14 cellular contexts compared by ENCODE assay signal in genomic region chr5:93891491-93892480, GRCh38.
DNase-seq lines count a peak whose midpoint lies in the region; TF ChIP-seq lines count a peak whose summit lies in the region.
"Had no signal": no experiment of that assay in that cellular context is flagged by ENCODE, and none has a peak within 500 bp of the region (broad histone marks: within the 10 kb centered on the region; RNA-seq: fewer than 3 reads in every experiment).

No MANE protein-coding gene starts in this region.

- no peak overlapping the region for H2BK120ac ChIP-seq in trophoblast cell (ENCODE audit: insufficient read depth, low read length, poor library complexity)

- no peak overlapping the region for H4K8ac ChIP-seq in trophoblast cell (ENCODE audit: low read depth, low read length)

- H3K79me2 ChIP-seq in trophoblast cell (ENCODE audit: control insufficient read depth, insufficient read depth, low read length, poor library complexity) = no peaks in the 10 kb centered on the region

- in situ Hi-C loops in GM13977 (cut with MboI; ENCODE audit: low pct_unique_long_range_greater_than_20kb, low sequenced_read_pairs, unreplicated experiment) = no loop called here

- no peak for TF ChIP-seq CTCF in GM13977 (IDR thresholded peaks at IDR 0.05; ENCODE audit: extremely low read depth, insufficient read depth, missing control alignments)

- no peak overlapping the region for H3K23ac ChIP-seq in trophoblast cell (ENCODE audit: low read length)

- H4K12ac ChIP-seq in trophoblast cell (ENCODE audit: low read depth, low read length) = no peak overlapping the region

- no peak overlapping the region for H3K9ac ChIP-seq in trophoblast cell (ENCODE audit: low read length)

- H2BK5ac ChIP-seq in trophoblast cell (ENCODE audit: low read depth, low read length, poor library complexity) = peak overlapping the region; percentile 40

- H3K36me3 ChIP-seq in trophoblast cell (ENCODE audit: control insufficient read depth in 1 of 2, insufficient read depth in 2 of 2, low read length in 2 of 2) = no peaks in the 10 kb centered on the region
- H3K36me3 ChIP-seq: suprapubic skin had no signal

- H3K9me3 ChIP-seq in trophoblast cell (ENCODE audit: insufficient read depth, low read depth, low read length) = no peaks in the 10 kb centered on the region
- H3K9me3 ChIP-seq: suprapubic skin had no signal

- DNase-seq in NCI-H1105 (lab: John Stamatoyannopoulos, UW) (peak; percentile 67), NCI-H2107 treated with DMSO at 0.1 percent for 48 hours (lab: John Stamatoyannopoulos, UW; ENCODE audit: unreplicated experiment) (peak; percentile 93), astrocyte of the hippocampus (ENCODE audit: low read depth, low spot score) (peak; percentile 61), trophoblast cell (no peak), GM13977 (ENCODE audit: low spot score) (no peak), HK-2 (ENCODE audit: unreplicated experiment) (no peak), SW480 (ENCODE audit: low spot score) (no peak)
- DNase-seq: activated CD4-positive, alpha-beta T cell treated with anti-CD3 and anti-CD28 coated beads for 4 hours; CD4-positive, CD25-positive, alpha-beta regulatory T cell; effector CD8-positive, alpha-beta T cell; NCI-H1048; T-helper 2 cell had no signal

- H3K27me3 ChIP-seq in trophoblast cell (ENCODE audit: insufficient read depth, low read length) = no peaks in the 10 kb centered on the region
- H3K27me3 ChIP-seq: suprapubic skin had no signal

- no CpG with 5 or more reads among the region's 4 CpGs for WGBS in trophoblast cell (ENCODE audit: extremely low coverage, insufficient coverage, insufficient read length)

- H4K91ac ChIP-seq in trophoblast cell (ENCODE audit: low read depth, low read length) = no peak overlapping the region

- no peak overlapping the region for H2AK5ac ChIP-seq in trophoblast cell (ENCODE audit: low read length)

- no peak overlapping the region for H3K14ac ChIP-seq in trophoblast cell (ENCODE audit: low read length)

- no peak overlapping the region for H3K4me2 ChIP-seq in trophoblast cell (ENCODE audit: low read length)

- no peak overlapping the region for H2AFZ ChIP-seq in trophoblast cell (ENCODE audit: insufficient read depth, low read length, poor library complexity)

- H3K4me3 ChIP-seq in trophoblast cell (ENCODE audit: low read depth, low read length) = no peak overlapping the region
- H3K4me3 ChIP-seq: skin epidermis, suprapubic skin had no signal

- H3K18ac ChIP-seq in trophoblast cell (ENCODE audit: low read length) = no peak overlapping the region

- peaks cover 0 to 3% of the 10 kb centered on the region in 2 experiments for H3K4me1 ChIP-seq in trophoblast cell (ENCODE audit: control insufficient read depth in 1 of 2, insufficient read depth in 2 of 2, low read length in 2 of 2)
- H3K4me1 ChIP-seq: suprapubic skin had no signal

- no peak overlapping the region for H3K4ac ChIP-seq in trophoblast cell (ENCODE audit: low read depth, low read length)

- H2BK12ac ChIP-seq in trophoblast cell (ENCODE audit: low read length) = peak overlapping the region; percentile 49

- no peaks in the 10 kb centered on the region for H3K79me1 ChIP-seq in trophoblast cell (ENCODE audit: low read length)

- peak overlapping the region; percentile 22 for H3K27ac ChIP-seq in trophoblast cell (ENCODE audit: low read depth, low read length)
- H3K27ac ChIP-seq: skin epidermis, suprapubic skin had no signal

Comparison
In these comparisons a context has a peak if more than half of its experiments do, and no peak if none do; other contexts are left out.
1. DNase-seq: peak in NCI-H1105 (single experiment), NCI-H2107 treated with DMSO at 0.1 percent for 48 hours (single experiment) and astrocyte of the hippocampus (single experiment); none in trophoblast cell (0 of 2), GM13977 (single experiment), HK-2 (single experiment) and SW480 (single experiment).